ENCODE assay signal across 9 cellular contexts in the genomic region with DNA sequence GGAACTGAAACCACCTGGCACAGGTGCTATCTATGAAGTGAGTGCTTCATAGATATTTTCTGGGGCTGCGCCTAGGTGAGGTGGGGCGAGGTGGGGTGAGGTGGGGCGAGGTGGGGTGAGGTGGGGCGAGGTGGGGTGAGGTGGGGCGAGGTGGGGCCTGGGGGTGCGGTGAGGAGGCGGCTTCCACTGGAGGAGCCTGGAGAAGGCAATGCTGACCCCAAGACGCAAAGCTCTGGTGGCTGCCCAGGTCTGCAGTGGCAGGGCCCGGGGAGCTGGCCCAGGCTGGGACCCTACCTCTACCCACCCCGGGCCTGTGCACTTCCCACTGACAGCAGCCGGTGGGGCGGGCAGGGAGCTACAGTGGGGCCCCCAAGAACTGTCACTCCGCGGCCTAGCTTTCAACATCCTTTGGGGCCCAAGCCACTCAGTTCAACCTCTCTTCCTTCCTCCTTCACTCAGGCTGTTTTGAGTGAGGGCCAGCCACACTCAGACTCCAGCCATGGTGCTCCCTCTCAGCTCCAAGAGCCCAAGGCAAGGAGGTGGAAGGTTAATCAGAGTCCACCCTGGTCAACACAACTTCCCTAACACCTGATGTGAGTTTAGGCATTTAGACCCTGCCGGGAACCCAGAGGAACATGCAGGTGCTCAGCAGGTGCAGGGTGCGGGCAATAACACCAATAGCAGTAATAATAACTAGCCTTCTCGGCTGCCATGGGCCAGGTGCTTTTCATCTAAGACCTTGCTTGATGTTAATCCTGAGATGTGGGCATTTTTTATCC.
DNase-seq lines count a peak whose midpoint lies in the region; FAIRE-seq and TF ChIP-seq lines count a peak whose summit lies in the region.
"Had no signal": no experiment of that assay in that cellular context is flagged by ENCODE, and none has a peak within 500 bp of the region (broad histone marks: within the 10 kb centered on the region; RNA-seq: fewer than 3 reads in every experiment).

No MANE protein-coding gene starts in this region.

- no TSS peak for BruUV-seq in OCI-LY7 (replicated peaks; lab: Mats Ljungman, UMichigan)

- H3K18ac ChIP-seq in trophoblast cell (ENCODE audit: low read length): no peak overlapping the region

- no peak overlapping the region for H2AK5ac ChIP-seq in trophoblast cell (ENCODE audit: low read length)

- no peak overlapping the region for H3K14ac ChIP-seq in trophoblast cell (ENCODE audit: low read length)

- no peak overlapping the region for H3K9ac ChIP-seq in trophoblast cell (ENCODE audit: low read length)

- TF ChIP-seq CTCF in GM13976 (IDR thresholded peaks at IDR 0.05; ENCODE audit: borderline replicate concordance, control extremely low read depth, extremely low read depth, insufficient read depth, missing control alignments) (no peak), OCI-LY7 (conservative IDR thresholded peaks at IDR 0.05; ENCODE audit: low read length) (no peak), breast epithelium (IDR thresholded peaks at IDR 0.05) (no peak), osteoblast (IDR thresholded peaks at IDR 0.05; ENCODE audit: extremely low read depth, low read depth, low read length) (no peak)

- no peak overlapping the region for H4K91ac ChIP-seq in trophoblast cell (ENCODE audit: low read depth, low read length)

- peaks cover 25% of the 10 kb centered on the region for H3K79me1 ChIP-seq in trophoblast cell (ENCODE audit: low read length)

- H2BK12ac ChIP-seq in trophoblast cell (ENCODE audit: low read length): no peak overlapping the region

- peaks cover 99% of the 10 kb centered on the region for H3K4me1 ChIP-seq in OCI-LY7 (ENCODE audit: insufficient read depth, low read length, poor library complexity, severe bottlenecking)
- peaks cover 8 to 25% of the 10 kb centered on the region in 2 donors for H3K4me1 ChIP-seq in breast epithelium
- peaks cover 27% of the 10 kb centered on the region for H3K4me1 ChIP-seq in osteoblast (ENCODE audit: insufficient read depth, low read length)
- peaks cover 24 to 31% of the 10 kb centered on the region in 2 experiments for H3K4me1 ChIP-seq in trophoblast cell (ENCODE audit: control insufficient read depth in 1 of 2, insufficient read depth in 2 of 2, low read length in 2 of 2)

- peak; percentile 63 for DNase-seq in GM13976 (ENCODE audit: low spot score)
- peak; percentile 75 for DNase-seq in OCI-LY7 (ENCODE audit: low spot score)
- DNase-seq in breast epithelium (ENCODE audit: low spot score in 2 of 2): no peak
- DNase-seq in osteoblast (ENCODE audit: insufficient read length, low spot score, missing footprints): peak; percentile 70
- DNase-seq in frontal cortex (ENCODE audit: low spot score in 2 of 2): no peak
- DNase-seq in hepatic stellate cell (ENCODE audit: low spot score): no peak
- no peak for DNase-seq in NCI-H187 (lab: John Stamatoyannopoulos, UW)
- DNase-seq in trophoblast cell: no peak
- DNase-seq: cerebellar nuclear complex had no signal

- no peak overlapping the region for H3K23ac ChIP-seq in trophoblast cell (ENCODE audit: low read length)

- H2BK120ac ChIP-seq in trophoblast cell (ENCODE audit: insufficient read depth, low read length, poor library complexity): no peak overlapping the region

- H4K8ac ChIP-seq in trophoblast cell (ENCODE audit: low read depth, low read length): no peak overlapping the region

- no peaks in the 10 kb centered on the region for H3K79me2 ChIP-seq in OCI-LY7 (ENCODE audit: insufficient read depth, low read depth, low read length)
- H3K79me2 ChIP-seq in osteoblast (ENCODE audit: insufficient read depth, low read length): no peaks in the 10 kb centered on the region
- no peaks in the 10 kb centered on the region for H3K79me2 ChIP-seq in trophoblast cell (ENCODE audit: control insufficient read depth, insufficient read depth, low read length, poor library complexity)

- H3K4ac ChIP-seq in trophoblast cell (ENCODE audit: low read depth, low read length): no peak overlapping the region

- H3K9me3 ChIP-seq in OCI-LY7 (ENCODE audit: low read length) (no peaks in the 10 kb centered on the region), breast epithelium (no peaks in the 10 kb centered on the region), osteoblast (ENCODE audit: low read depth, low read length) (no peaks in the 10 kb centered on the region), trophoblast cell (ENCODE audit: insufficient read depth, low read depth, low read length) (no peaks in the 10 kb centered on the region)

- no peak overlapping the region for H4K12ac ChIP-seq in trophoblast cell (ENCODE audit: low read depth, low read length)

- no peaks in the 10 kb centered on the region for H3K9me2 ChIP-seq in OCI-LY7 (ENCODE audit: insufficient read depth, low read length)

- no peak for FAIRE-seq in frontal cortex (lab: Jason Lieb, UNC)

- intact Hi-C loops in OCI-LY7 (cut with micrococcal nuclease; ENCODE audit: unreplicated experiment) (loop anchor here (1.0 kb wide), 1 partner anchor 38 kb away; no protein-coding TSS in a partner anchor), breast epithelium (cut with DNase I; ENCODE audit: low total_unique reads) (loop anchor here (10.0 kb wide), 1 partner anchor 82 kb away; no protein-coding TSS in a partner anchor)

- POLR2A ChIA-PET in OCI-LY7 (lab: Charles Lee): interaction anchor here (1.0 to 4.9 kb wide), 5 partner anchors 42 to 95 kb away, joined by 4 to 50 read pairs (median 14); partner anchors contain the start of gene ZFP36L2

- no CpG with 5 or more reads among the region's 17 CpGs for WGBS in trophoblast cell (ENCODE audit: extremely low coverage, insufficient coverage, insufficient read length)

- H3K27ac ChIP-seq in OCI-LY7 (ENCODE audit: low read depth, low read length, poor library complexity, severe bottlenecking) (peak overlapping the region; percentile 93), breast epithelium (peak overlapping the region; percentile 89 to 93), osteoblast (ENCODE audit: low read depth, low read length) (no peak overlapping the region), trophoblast cell (ENCODE audit: low read depth, low read length) (no peak overlapping the region)

- H2BK5ac ChIP-seq in trophoblast cell (ENCODE audit: low read depth, low read length, poor library complexity): no peak overlapping the region

- no peak for TF ChIP-seq POLR2A in breast epithelium (IDR thresholded peaks at IDR 0.05)

- peak overlapping the region; percentile 56 for H3K4me2 ChIP-seq in OCI-LY7 (ENCODE audit: low read length)
- H3K4me2 ChIP-seq in osteoblast (ENCODE audit: insufficient read depth, low read length): no peak overlapping the region
- H3K4me2 ChIP-seq in trophoblast cell (ENCODE audit: low read length): no peak overlapping the region

- H3K4me3 ChIP-seq in OCI-LY7 (ENCODE audit: low read depth, low read length, poor library complexity, severe bottlenecking) (no peak overlapping the region), breast epithelium (no peak overlapping the region), osteoblast (ENCODE audit: insufficient read depth, low read length) (no peak overlapping the region), trophoblast cell (ENCODE audit: low read depth, low read length) (no peak overlapping the region)

- H3K36me3 ChIP-seq in OCI-LY7 (ENCODE audit: insufficient read depth, low read length) (no peaks in the 10 kb centered on the region), breast epithelium (no peaks in the 10 kb centered on the region), osteoblast (ENCODE audit: insufficient read depth, low read length) (no peaks in the 10 kb centered on the region), trophoblast cell (ENCODE audit: control insufficient read depth in 1 of 2, insufficient read depth in 2 of 2, low read length in 2 of 2) (no peaks in the 10 kb centered on the region)

- in situ Hi-C loops in GM13976 (cut with MboI; ENCODE audit: low sequenced_read_pairs, unreplicated experiment): no loop called here

- H3K27me3 ChIP-seq in breast epithelium: no peaks in the 10 kb centered on the region
- H3K27me3 ChIP-seq in osteoblast (ENCODE audit: insufficient read depth, low read length): no peaks in the 10 kb centered on the region
- H3K27me3 ChIP-seq in trophoblast cell (ENCODE audit: insufficient read depth, low read length): no peaks in the 10 kb centered on the region

- CTCF ChIA-PET in OCI-LY7 (lab: Charles Lee; ENCODE audit: unreplicated experiment): interaction anchor here (0.6 to 3.2 kb wide), 8 partner anchors 23 to 276 kb away, joined by 3 to 17 read pairs (median 4); no protein-coding TSS in a partner anchor

- H4K20me1 ChIP-seq in OCI-LY7 (ENCODE audit: insufficient read depth, low read length) (no peaks in the 10 kb centered on the region), osteoblast (ENCODE audit: insufficient read depth, low read length) (no peaks in the 10 kb centered on the region)

- peak overlapping the region; percentile 79; the same call in 1 of the 2 replicates for H2AFZ ChIP-seq in OCI-LY7 (ENCODE audit: low read length)
- no peak overlapping the region for H2AFZ ChIP-seq in osteoblast (ENCODE audit: low read length)
- no peak overlapping the region for H2AFZ ChIP-seq in trophoblast cell (ENCODE audit: insufficient read depth, low read length, poor library complexity)

Comparison
In these comparisons a context has a peak if more than half of its experiments do, and no peak if none do; other contexts are left out.
1. DNase-seq: peak in GM13976 (single experiment), OCI-LY7 (single experiment) and osteoblast (single experiment); none in breast epithelium (0 of 2), frontal cortex (0 of 2), hepatic stellate cell (single experiment), NCI-H187 (0 of 2) and trophoblast cell (0 of 2).
2. H3K27ac ChIP-seq: peak in OCI-LY7 (single experiment) and breast epithelium (2 of 2); none in osteoblast (single experiment) and trophoblast cell (single experiment).